In genomic region chr12:31297572-31298509, GRCh38 we compare ENCODE assay signal across 11 cellular contexts.
DNase-seq lines count a peak whose midpoint lies in the region; ATAC-seq and TF ChIP-seq lines count a peak whose summit lies in the region.
"Had no signal": no experiment of that assay in that cellular context is flagged by ENCODE, and none has a peak within 500 bp of the region (broad histone marks: within the 10 kb centered on the region; RNA-seq: fewer than 3 reads in every experiment).

No MANE protein-coding gene starts in this region.

- no peak for TF ChIP-seq CTCF in nephron progenitor cell (IDR thresholded peaks at IDR 0.05)

- DNase-seq in T-helper 1 cell (no peak), nephron progenitor cell (no peak), NCI-H82 (lab: John Stamatoyannopoulos, UW) (no peak), AG08395 (ENCODE audit: low spot score) (no peak)
- DNase-seq: islet precursor cell, NCI-H345, nucleus accumbens had no signal

- no peaks in the 10 kb centered on the region for H3K9me3 Mint-ChIP-seq in T-helper 1 cell treated with Interleukin-12 subunit alpha and Interleukin-12 subunit beta and Interleukin-4 antibody, amounts not matched to agents 30 μg/mL and 1 μg/mL, for 36 hours
- H3K9me3 Mint-ChIP-seq in nephron progenitor cell: peaks cover 10% of the 10 kb centered on the region

- H3K4me3 Mint-ChIP-seq in T-helper 1 cell treated with Interleukin-12 subunit alpha and Interleukin-12 subunit beta and Interleukin-4 antibody, amounts not matched to agents 30 μg/mL and 1 μg/mL, for 36 hours: no peak overlapping the region
- no peak overlapping the region for H3K4me3 Mint-ChIP-seq in nephron progenitor cell

- peak overlapping the region; percentile 47 for H3K27ac Mint-ChIP-seq in T-helper 1 cell treated with Interleukin-12 subunit alpha and Interleukin-12 subunit beta and Interleukin-4 antibody, amounts not matched to agents 30 μg/mL and 1 μg/mL, for 36 hours
- H3K27ac Mint-ChIP-seq in nephron progenitor cell: peak overlapping the region; percentile 85

- H3K4me1 Mint-ChIP-seq in T-helper 1 cell treated with Interleukin-12 subunit alpha and Interleukin-12 subunit beta and Interleukin-4 antibody, amounts not matched to agents 30 μg/mL and 1 μg/mL, for 36 hours (ENCODE audit: low read depth): peaks cover 21% of the 10 kb centered on the region
- H3K4me1 Mint-ChIP-seq in nephron progenitor cell: peaks cover 19% of the 10 kb centered on the region

- H3K27me3 Mint-ChIP-seq in T-helper 1 cell treated with Interleukin-12 subunit alpha and Interleukin-12 subunit beta and Interleukin-4 antibody, amounts not matched to agents 30 μg/mL and 1 μg/mL, for 36 hours (ENCODE audit: low read depth): no peaks in the 10 kb centered on the region
- H3K27me3 Mint-ChIP-seq in nephron progenitor cell (ENCODE audit: low read depth, poor library complexity): no peaks in the 10 kb centered on the region

- peak; percentile 51 for ATAC-seq in GM21786 (IDR thresholded peaks at IDR 0.05; ENCODE audit: unreplicated experiment)
- peak; percentile 51 for ATAC-seq in HG03521 (IDR thresholded peaks at IDR 0.05; ENCODE audit: unreplicated experiment)
- no peak for ATAC-seq in HG02970 (IDR thresholded peaks at IDR 0.05; ENCODE audit: low FRiP score, unreplicated experiment)

- H3K36me3 Mint-ChIP-seq in T-helper 1 cell treated with Interleukin-12 subunit alpha and Interleukin-12 subunit beta and Interleukin-4 antibody, amounts not matched to agents 30 μg/mL and 1 μg/mL, for 36 hours (ENCODE audit: low read depth): peaks cover 42% of the 10 kb centered on the region
- peaks cover 100% of the 10 kb centered on the region for H3K36me3 Mint-ChIP-seq in nephron progenitor cell (ENCODE audit: low read depth)
